In the genomic region with DNA sequence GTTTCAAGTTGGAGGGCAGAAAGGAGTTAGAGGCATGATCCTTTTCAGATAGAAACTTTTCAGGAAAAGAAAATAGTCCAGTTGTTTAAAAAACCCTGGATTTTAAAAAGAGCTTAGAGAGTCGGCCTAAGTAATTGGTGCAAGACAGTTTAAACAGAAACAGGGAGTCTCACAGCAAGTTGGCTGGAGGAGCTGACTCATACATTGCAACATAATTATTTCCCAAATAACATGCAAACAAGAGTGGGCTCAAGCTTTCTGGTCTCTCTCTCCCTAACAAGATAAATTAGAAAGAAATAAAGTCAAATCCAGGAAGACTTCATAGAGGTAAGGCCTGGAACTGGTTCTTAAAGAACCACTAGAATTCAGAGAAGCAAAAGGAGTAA, we compare ENCODE assay signal across 11 cellular contexts.
DNase-seq lines count a peak whose midpoint lies in the region; ATAC-seq and TF ChIP-seq lines count a peak whose summit lies in the region.
"Had no signal": no experiment of that assay in that cellular context is flagged by ENCODE, and none has a peak within 500 bp of the region (broad histone marks: within the 10 kb centered on the region; RNA-seq: fewer than 3 reads in every experiment).

No MANE protein-coding gene starts in this region.

- H3K27ac ChIP-seq in breast epithelium (peak overlapping the region; percentile 62 to 63), lung (ENCODE audit: low read depth in 1 of 2, low read length in 1 of 2) (peak overlapping the region in 1 of 2 donors; percentile 96), aorta (ENCODE audit: low read depth in 1 of 2, low read length in 2 of 2) (peak overlapping the region in 1 of 2 donors; percentile 67)

- peak overlapping the region; percentile 10 to 32 for H3K27ac Mint-ChIP-seq in activated naive CD4-positive, alpha-beta T cell treated with anti-CD3 and anti-CD28 coated beads, Interleukin-2, amount 50 U/mL, for 72 hours

- no peaks in the 10 kb centered on the region for H3K36me3 Mint-ChIP-seq in activated naive CD4-positive, alpha-beta T cell treated with anti-CD3 and anti-CD28 coated beads, Interleukin-2, amount 50 U/mL, for 72 hours
- H3K36me3 Mint-ChIP-seq: CD4-positive, alpha-beta memory T cell had no signal

- DNase-seq in activated naive CD4-positive, alpha-beta T cell treated with anti-CD3 and anti-CD28 coated beads, Interleukin-2, amount 50 U/mL, for 72 hours (ENCODE audit: low spot score in 2 of 2): no peak
- DNase-seq in activated naive CD4-positive, alpha-beta T cell treated with Interleukin-2 at 50 U/mL for 16 hours: no peak
- DNase-seq in breast epithelium (ENCODE audit: low spot score in 2 of 2) (no peak), lung (ENCODE audit: low spot score) (no peak), aorta (no peak), COLO668 (lab: John Stamatoyannopoulos, UW; ENCODE audit: unreplicated experiment) (no peak)
- DNase-seq in stimulated activated CD8-positive, alpha-beta memory T cell treated with anti-CD3 and anti-CD28 coated beads, Interleukin-4, amount 100 ng/mL, for 48 hours: no peak
- DNase-seq: CD4-positive, alpha-beta memory T cell; NCI-H2171; small intestine had no signal

- intact Hi-C loops in breast epithelium (cut with DNase I; ENCODE audit: low total_unique reads): loop anchor here (5.0 kb wide), 1 partner anchor 61 kb away; no protein-coding TSS in a partner anchor
- intact Hi-C loops in aorta (cut with DNase I): loop anchor here in 1 of 2 donors (5.0 kb wide), 1 partner anchor 104 kb away; no protein-coding TSS in a partner anchor

- H3K27me3 ChIP-seq in breast epithelium: no peaks in the 10 kb centered on the region
- H3K27me3 ChIP-seq in lung (ENCODE audit: control insufficient read depth, insufficient read depth): no peaks in the 10 kb centered on the region
- no peaks in the 10 kb centered on the region for H3K27me3 ChIP-seq in aorta (ENCODE audit: control insufficient read depth in 1 of 2, insufficient read depth in 2 of 2, low read length in 1 of 2)

- TF ChIP-seq POLR2A in breast epithelium (IDR thresholded peaks at IDR 0.05): no peak

- H3K36me3 ChIP-seq in breast epithelium (no peaks in the 10 kb centered on the region), lung (ENCODE audit: control insufficient read depth in 2 of 2, insufficient read depth in 2 of 2, low read length in 2 of 2) (no peaks in the 10 kb centered on the region), aorta (ENCODE audit: control insufficient read depth in 1 of 2, insufficient read depth in 2 of 2, low read length in 1 of 2) (peaks cover 0 to 6% of the 10 kb centered on the region in 2 donors)

- 14 to 20% methylated on average over 1 of the region's 1 CpG for WGBS in lung, 2 donors
- WGBS in aorta, 2 donors: 0 to 7% methylated on average over 1 of the region's 1 CpG

- ATAC-seq in activated naive CD4-positive, alpha-beta T cell treated with anti-CD3 and anti-CD28 coated beads, Interleukin-2, amount 50 U/mL, for 72 hours: no peak
- peak; percentile 22 for ATAC-seq in lung (ENCODE audit: insufficient read depth, low FRiP score)
- peak; percentile 61 for ATAC-seq in aorta (ENCODE audit: low FRiP score)
- ATAC-seq in GM18511 (IDR thresholded peaks at IDR 0.05; ENCODE audit: unreplicated experiment): no peak

- H3K4me1 ChIP-seq in breast epithelium: peaks cover 0 to 6% of the 10 kb centered on the region in 2 donors
- H3K4me1 ChIP-seq in lung (ENCODE audit: control insufficient read depth in 2 of 2, insufficient read depth in 2 of 2, low read length in 2 of 2): peaks cover 11 to 44% of the 10 kb centered on the region in 2 donors
- peaks cover 8 to 13% of the 10 kb centered on the region in 2 donors for H3K4me1 ChIP-seq in aorta (ENCODE audit: control insufficient read depth in 1 of 2, insufficient read depth in 2 of 2, low read length in 2 of 2)

- TF ChIP-seq CTCF in breast epithelium (IDR thresholded peaks at IDR 0.05) (no peak), lung (IDR thresholded peaks at IDR 0.05; ENCODE audit: control extremely low read depth, extremely low read depth) (no peak)

- H3K9me3 Mint-ChIP-seq in activated naive CD4-positive, alpha-beta T cell treated with anti-CD3 and anti-CD28 coated beads, Interleukin-2, amount 50 U/mL, for 72 hours: no peaks in the 10 kb centered on the region
- H3K9me3 Mint-ChIP-seq: CD4-positive, alpha-beta memory T cell had no signal

- no peak overlapping the region for H3K4me3 ChIP-seq in breast epithelium
- no peak overlapping the region for H3K4me3 ChIP-seq in lung
- H3K4me3 ChIP-seq in aorta (ENCODE audit: low read length in 2 of 2): no peak overlapping the region

- H3K9me3 ChIP-seq in breast epithelium (no peaks in the 10 kb centered on the region), lung (ENCODE audit: control insufficient read depth in 2 of 2, insufficient read depth in 1 of 2, low read length in 1 of 2) (no peaks in the 10 kb centered on the region), aorta (ENCODE audit: control insufficient read depth, low read length) (no peaks in the 10 kb centered on the region)

Comparison
In these comparisons a context has a peak if more than half of its experiments do, and no peak if none do; other contexts are left out.
1. ATAC-seq: peak in lung (single experiment) and aorta (single experiment); none in activated naive CD4-positive, alpha-beta T cell treated with anti-CD3 and anti-CD28 coated beads, Interleukin-2, amount 50 U/mL, for 72 hours (0 of 2) and GM18511 (single experiment).